21 cellular contexts compared by ENCODE assay signal in genomic region chr7:156448918-156449317, GRCh38.
"Had no signal": no experiment of that assay in that cellular context is flagged by ENCODE, and none has a peak within 500 bp of the region (broad histone marks: within the 10 kb centered on the region; RNA-seq: fewer than 3 reads in every experiment).

No MANE protein-coding gene starts in this region.

- H3K9me3 ChIP-seq: SJSA1 had no signal

- H3K27ac ChIP-seq: KMS-11, SJSA1, SK-N-MC had no signal

- H3K36me3 ChIP-seq: SJSA1 had no signal

- H3K4me2 ChIP-seq: KMS-11 had no signal

- FAIRE-seq: RCC 7860 had no signal

- H3K9ac ChIP-seq: KMS-11 had no signal

- H3K4me1 ChIP-seq: SJSA1 had no signal

- H3K4me3 ChIP-seq: SJSA1, SK-N-MC had no signal

- DNase-seq: Kasumi-1, MM.1S, NCI-H1092 treated with DMSO at 0.1 percent for 48 hours, NCI-H1436, NCI-H187, NCI-H2029, NCI-H2081 treated with DMSO at 0.1 percent for 48 hours, NCI-H2171, NCI-H226, NCI-H446, NCI-H510A, NCI-H524 treated with DMSO at 0.1 percent for 48 hours, NCI-H69, NCI-H774, Right ventricle myocardium superior, RPMI8226, SIG-M5 had no signal
